Comparison of ENCODE assay signal across 9 cellular contexts in the genomic region with DNA sequence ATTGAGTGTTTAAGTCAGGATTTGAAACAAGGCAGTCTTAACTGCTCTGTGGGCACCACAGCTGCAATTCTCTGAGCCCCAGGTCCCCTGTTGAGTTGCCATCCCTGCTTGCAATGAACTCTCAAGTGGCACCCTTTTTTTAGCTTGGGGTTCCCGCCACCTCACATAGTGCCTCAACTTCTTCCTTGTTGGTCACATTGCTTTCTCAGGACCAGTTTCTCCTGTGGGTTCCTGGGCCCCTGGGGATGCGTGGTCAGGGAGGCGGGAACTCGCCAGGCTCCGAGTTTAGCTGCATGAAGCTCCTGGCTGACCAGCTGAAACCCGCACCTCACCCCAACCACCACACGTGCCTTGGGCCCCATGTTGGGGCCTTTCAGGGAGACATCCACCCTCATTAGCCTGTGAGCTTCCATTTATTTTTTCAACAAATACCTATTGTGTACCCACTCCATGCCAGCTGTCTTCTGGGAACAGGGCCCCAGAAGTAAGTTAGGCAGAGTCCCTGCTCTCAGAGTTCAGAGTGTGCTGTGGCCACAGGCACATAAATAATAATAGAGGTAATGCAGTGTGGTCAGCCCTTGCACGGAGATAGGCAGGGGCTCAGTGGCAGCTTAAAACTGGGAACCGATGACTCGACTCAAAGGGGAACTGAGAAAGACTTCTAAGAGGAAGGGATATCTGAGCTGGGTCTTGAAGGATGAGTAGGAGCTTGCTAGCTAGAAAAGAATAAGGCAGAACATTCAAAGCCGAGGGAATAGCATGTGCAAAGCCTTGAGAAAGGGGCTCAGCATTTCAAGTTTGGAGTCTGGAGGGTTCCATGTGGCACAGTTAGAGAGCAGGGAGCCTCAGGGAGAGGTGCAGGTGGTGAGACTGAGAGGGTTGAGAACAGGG. TPM values are rescaled to one million over a fixed set of nuclear protein-coding genes. Genes with fewer than 3 reads are reported as not detected.
DNase-seq lines count a peak whose midpoint lies in the region; ATAC-seq and TF ChIP-seq lines count a peak whose summit lies in the region.
"Had no signal": no experiment of that assay in that cellular context is flagged by ENCODE, and none has a peak within 500 bp of the region (broad histone marks: within the 10 kb centered on the region; RNA-seq: fewer than 3 reads in every experiment).

No MANE protein-coding gene starts in this region.

- peaks cover 5% of the 10 kb centered on the region for H3K23me2 ChIP-seq in H9 (ENCODE audit: insufficient read length, low read depth, low read length, poor library complexity, severe bottlenecking)

- no peak overlapping the region for H2AFZ ChIP-seq in H9 (ENCODE audit: low read length)

- no peak overlapping the region for H3K4ac ChIP-seq in H9 (ENCODE audit: low read depth, low read length)

- no peak overlapping the region for H4K5ac ChIP-seq in H9 (ENCODE audit: insufficient read length, low read depth, low read length)

- H3K14ac ChIP-seq in H9 (ENCODE audit: insufficient read depth, low read length): no peak overlapping the region

- H2AK5ac ChIP-seq in H9 (ENCODE audit: insufficient read length, low read length): no peak overlapping the region

- H3K18ac ChIP-seq in H9 (ENCODE audit: insufficient read length, low read depth, low read length): no peak overlapping the region

- no peaks in the 10 kb centered on the region for H3K27me3 ChIP-seq in H9 (ENCODE audit: insufficient read depth, low read length)

- H3K4me1 ChIP-seq in H9 (ENCODE audit: insufficient read depth, low read length): peaks cover 3% of the 10 kb centered on the region; the same call in 1 of the 2 replicates

- H2BK120ac ChIP-seq in H9 (ENCODE audit: low read depth, low read length, poor library complexity, severe bottlenecking): no peak overlapping the region

- H3K4me2 ChIP-seq in H9 (ENCODE audit: insufficient read depth, insufficient read length, low read length): no peak overlapping the region

- no peak overlapping the region for H2BK15ac ChIP-seq in H9 (ENCODE audit: low read depth, low read length)

- no peaks in the 10 kb centered on the region for H4K20me1 ChIP-seq in H9 (ENCODE audit: control insufficient read depth, insufficient read depth, insufficient read length)

- H3K79me2 ChIP-seq in H9 (ENCODE audit: insufficient read depth, low read length): no peaks in the 10 kb centered on the region

- H4K91ac ChIP-seq in H9 (ENCODE audit: insufficient read length, low read depth, low read length): no peak overlapping the region

- H3K4me3 Mint-ChIP-seq in activated T-cell treated with anti-CD3 and anti-CD28 coated beads, Interleukin-2, amount 50 U/mL, for 24 hours: no peak overlapping the region
- no peak overlapping the region for H3K4me3 Mint-ChIP-seq in H9

- no peak overlapping the region for H3T11ph ChIP-seq in H9 (ENCODE audit: low read length)

- no peak overlapping the region for H3K23ac ChIP-seq in H9 (ENCODE audit: insufficient read length, low read depth, low read length)

- peaks cover 80% of the 10 kb centered on the region for H3K36me3 Mint-ChIP-seq in activated T-cell treated with anti-CD3 and anti-CD28 coated beads, Interleukin-2, amount 50 U/mL, for 24 hours (ENCODE audit: low read depth)
- no peaks in the 10 kb centered on the region; a peak in 1 of 7 replicates for H3K36me3 Mint-ChIP-seq in H9 (ENCODE audit: insufficient read depth in 1 of 3, low read depth in 3 of 3)

- intact Hi-C loops in Right ventricle myocardium inferior (cut with DNase I): loop anchor here (5.0 kb wide), 2 partner anchors 85 to 245 kb away; a partner anchor contains a TSS

- no CpG with 5 or more reads among the region's 11 CpGs for WGBS in H9 (ENCODE audit: extremely low coverage, insufficient read length, low lambda C conversion rate)

- H3K9me3 ChIP-seq in H9 (ENCODE audit: control insufficient read depth, low read depth, low read length): no peaks in the 10 kb centered on the region

- no peak for TF ChIP-seq CTCF in H9 (conservative IDR thresholded peaks at IDR 0.05)

- H3K9me3 Mint-ChIP-seq in activated T-cell treated with anti-CD3 and anti-CD28 coated beads, Interleukin-2, amount 50 U/mL, for 24 hours: no peaks in the 10 kb centered on the region
- H3K9me3 Mint-ChIP-seq in H9: no peaks in the 10 kb centered on the region

- peak overlapping the region; percentile 89 for H3K27ac Mint-ChIP-seq in activated T-cell treated with anti-CD3 and anti-CD28 coated beads, Interleukin-2, amount 50 U/mL, for 24 hours
- peak overlapping the region in 1 of 3 experiments; percentile 18; a peak in 1 of 7 replicates for H3K27ac Mint-ChIP-seq in H9

- H2BK12ac ChIP-seq in H9 (ENCODE audit: insufficient read length, low read depth, low read length): no peak overlapping the region

- peaks cover 65% of the 10 kb centered on the region for H3K4me1 Mint-ChIP-seq in activated T-cell treated with anti-CD3 and anti-CD28 coated beads, Interleukin-2, amount 50 U/mL, for 24 hours (ENCODE audit: low read depth)
- H3K4me1 Mint-ChIP-seq in H9: peaks cover 18 to 19% of the 10 kb centered on the region in 2 experiments

- H3K9ac ChIP-seq in H9 (ENCODE audit: extremely low read depth, insufficient read length, low read length): no peak overlapping the region

- H2BK20ac ChIP-seq in H9 (ENCODE audit: low read depth, low read length, poor library complexity, severe bottlenecking): no peak overlapping the region

- peak overlapping the region; percentile 99 for H3K27ac ChIP-seq in temporal lobe (ENCODE audit: low read depth, low read length)
- H3K27ac ChIP-seq in H9 (ENCODE audit: insufficient read length, low read depth, low read length): no peak overlapping the region

- no peak overlapping the region for H3K56ac ChIP-seq in H9 (ENCODE audit: insufficient read length, low read depth, low read length)

- ATAC-seq in HG02973 (IDR thresholded peaks at IDR 0.05; ENCODE audit: unreplicated experiment) (peak; percentile 50), Right ventricle myocardium inferior (no peak)

- no peak overlapping the region for H4K8ac ChIP-seq in H9 (replicated peaks; ENCODE audit: insufficient read length, low read depth, low read length)

- H3K79me1 ChIP-seq in H9 (ENCODE audit: insufficient read depth, low read depth, low read length, poor library complexity, severe bottlenecking): no peaks in the 10 kb centered on the region

- H3K27me3 Mint-ChIP-seq in activated T-cell treated with anti-CD3 and anti-CD28 coated beads, Interleukin-2, amount 50 U/mL, for 24 hours: no peaks in the 10 kb centered on the region
- peaks cover 1% of the 10 kb centered on the region; the same call in 1 of the 2 replicates for H3K27me3 Mint-ChIP-seq in H9 (ENCODE audit: low read depth)

- H2BK5ac ChIP-seq in H9 (ENCODE audit: insufficient read length, low read length): no peak overlapping the region

- peak; percentile 33 for DNase-seq in activated T-cell treated with anti-CD3 and anti-CD28 coated beads, Interleukin-2, amount 50 U/mL, for 24 hours
- DNase-seq in activated T-cell treated with anti-CD3 and anti-CD28 coated beads for 4 hours (no peak), SIG-M5 treated with dmso at 0.1 percent for 504 hours (lab: John Stamatoyannopoulos, UW; ENCODE audit: unreplicated experiment) (peak; percentile 88), H9 (no peak), Right ventricle myocardium inferior (ENCODE audit: missing footprints) (no peak)
- DNase-seq in stimulated activated naive CD4-positive, alpha-beta T cell (lab: John Stamatoyannopoulos, UW): no peak
- DNase-seq: HCEC 1CT had no signal

RNA-seq across cellular contexts. Expression of a gene that starts 33.9 kb away (rescaled TPM):
- total RNA-seq in temporal lobe (2.0 TPM), H9 (2021) (48.1 and 51.6 TPM in 2 replicates), Right ventricle myocardium inferior (0.49 TPM)

Comparison
In these comparisons a context has a peak if more than half of its experiments do, and no peak if none do; other contexts are left out.
1. DNase-seq: peak in activated T-cell treated with anti-CD3 and anti-CD28 coated beads, Interleukin-2, amount 50 U/mL, for 24 hours (single experiment) and SIG-M5 treated with dmso at 0.1 percent for 504 hours (single experiment); none in activated T-cell treated with anti-CD3 and anti-CD28 coated beads for 4 hours (single experiment), H9 (single experiment), stimulated activated naive CD4-positive, alpha-beta T cell (0 of 6) and Right ventricle myocardium inferior (single experiment).
2. RNA of a gene that starts 33.9 kb away (total RNA-seq): 48.1 to 51.6 TPM in H9; 2.0 TPM in temporal lobe (single experiment) and 0.49 TPM in Right ventricle myocardium inferior (single experiment); every median in the first group is over 10 times any median in the second.